ENCODE assay signal across 1 cellular context in the genomic region with DNA sequence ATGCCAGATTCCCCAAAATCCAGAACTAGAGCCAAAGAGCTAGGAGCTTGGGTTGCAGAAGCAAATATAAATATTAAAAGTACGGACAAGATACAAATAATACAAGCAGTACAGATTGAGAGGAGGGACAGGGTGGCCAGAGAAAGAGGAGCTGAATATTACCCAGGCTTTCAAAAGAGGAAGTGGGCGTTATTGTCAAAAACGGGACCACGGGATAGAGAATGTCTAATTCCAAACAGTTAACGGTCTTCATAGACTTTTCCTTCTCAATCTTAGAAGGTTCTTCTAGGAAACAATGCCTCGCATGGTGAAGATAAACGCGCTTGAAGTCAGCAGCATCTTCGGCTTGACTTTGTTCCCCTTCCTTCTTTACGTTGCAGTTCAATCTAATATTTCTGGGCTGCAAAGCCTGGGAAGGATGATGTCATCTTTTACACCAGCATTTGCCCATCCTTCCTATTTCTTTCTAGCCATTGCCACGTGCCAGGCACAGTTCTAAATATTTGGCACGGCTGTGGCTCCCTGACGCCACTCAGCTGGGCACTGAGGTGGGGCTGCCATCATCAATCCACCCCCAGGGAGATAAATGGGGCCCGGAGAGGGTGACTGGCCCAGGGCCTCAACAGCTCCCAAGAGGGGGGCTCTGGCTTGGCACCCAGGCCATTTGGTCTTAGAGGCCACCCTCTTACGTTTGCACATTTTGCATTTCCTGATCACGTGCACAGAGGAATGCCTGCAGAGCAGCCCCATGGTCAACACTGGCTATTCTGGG.
TF ChIP-seq lines count a peak whose summit lies in the region.

No MANE protein-coding gene starts in this region.

TF ChIP-seq in neural cell, 6 proteins besides CTCF, POLR2A, EP300 and RAD21 (continued from another document):
- TF ChIP-seq REST (IDR thresholded peaks at IDR 0.05; ENCODE audit: borderline replicate concordance) (no peak), POLR2AphosphoS5 (IDR thresholded peaks at IDR 0.05) (no peak), SMC3 (conservative IDR thresholded peaks at IDR 0.05; ENCODE audit: poor library complexity) (no peak)
